Comparison of ENCODE assay signal across 18 cellular contexts in genomic region chr5:52710310-52710971, GRCh38.
DNase-seq lines count a peak whose midpoint lies in the region; ATAC-seq lines count a peak whose summit lies in the region.
"Had no signal": no experiment of that assay in that cellular context is flagged by ENCODE, and none has a peak within 500 bp of the region (broad histone marks: within the 10 kb centered on the region; RNA-seq: fewer than 3 reads in every experiment).

No MANE protein-coding gene starts in this region.

- H3K27me3 Mint-ChIP-seq in activated naive CD8-positive, alpha-beta T cell treated with anti-CD3 and anti-CD28 coated beads, Interleukin-2, amount 50 U/mL, for 24 hours: no peaks in the 10 kb centered on the region

- DNase-seq in NCI-H82 (lab: John Stamatoyannopoulos, UW) (peak; percentile 0), NCI-H82 treated with DMSO at 0.1 percent for 48 hours (lab: John Stamatoyannopoulos, UW; ENCODE audit: unreplicated experiment) (no peak), DMS 273 (lab: John Stamatoyannopoulos, UW; ENCODE audit: unreplicated experiment) (no peak), aorta (no peak)
- DNase-seq in activated naive CD8-positive, alpha-beta T cell treated with anti-CD3 and anti-CD28 coated beads, Interleukin-2, amount 50 U/mL, for 24 hours: no peak
- no peak for DNase-seq in stimulated activated effector memory CD8-positive, alpha-beta T cell treated with anti-CD3 and anti-CD28 coated beads, Interleukin-12 subunit alpha, Interleukin-12 subunit beta, amount 100 ng/mL, for 72 hours (ENCODE audit: low spot score in 2 of 2)
- DNase-seq in activated naive CD4-positive, alpha-beta T cell treated with anti-CD3 and anti-CD28 coated beads, Interleukin-2, amount 50 U/mL, for 72 hours (ENCODE audit: low spot score in 2 of 2): no peak
- DNase-seq: activated effector memory CD4-positive, alpha-beta T cell treated with Interleukin-2 at 50 U/mL for 16 hours; cortex of kidney; foreskin keratinocyte; H9; left cardiac atrium; NCI-H187; posterior cingulate gyrus had no signal

- H3K4me1 Mint-ChIP-seq in activated naive CD8-positive, alpha-beta T cell treated with anti-CD3 and anti-CD28 coated beads, Interleukin-2, amount 50 U/mL, for 24 hours: peaks cover 48% of the 10 kb centered on the region
- H3K4me1 Mint-ChIP-seq in stimulated activated effector memory CD8-positive, alpha-beta T cell treated with anti-CD3 and anti-CD28 coated beads, Interleukin-12 subunit alpha, Interleukin-12 subunit beta, amount 100 ng/mL, for 72 hours: peaks cover 29% of the 10 kb centered on the region

- H3K36me3 Mint-ChIP-seq in activated naive CD8-positive, alpha-beta T cell treated with anti-CD3 and anti-CD28 coated beads, Interleukin-2, amount 50 U/mL, for 24 hours (ENCODE audit: low read depth): no peaks in the 10 kb centered on the region
- no peaks in the 10 kb centered on the region for H3K36me3 Mint-ChIP-seq in stimulated activated effector memory CD8-positive, alpha-beta T cell treated with anti-CD3 and anti-CD28 coated beads, Interleukin-12 subunit alpha, Interleukin-12 subunit beta, amount 100 ng/mL, for 72 hours
- no peaks in the 10 kb centered on the region for H3K36me3 Mint-ChIP-seq in activated naive CD4-positive, alpha-beta T cell treated with anti-CD3 and anti-CD28 coated beads, Interleukin-2, amount 50 U/mL, for 72 hours

- intact Hi-C loops in aorta (cut with DNase I): no loop called here

- H3K27ac Mint-ChIP-seq in activated naive CD8-positive, alpha-beta T cell treated with anti-CD3 and anti-CD28 coated beads, Interleukin-2, amount 50 U/mL, for 24 hours: peak overlapping the region; percentile 57
- H3K27ac Mint-ChIP-seq in stimulated activated effector memory CD8-positive, alpha-beta T cell treated with anti-CD3 and anti-CD28 coated beads, Interleukin-12 subunit alpha, Interleukin-12 subunit beta, amount 100 ng/mL, for 72 hours: peak overlapping the region; percentile 20
- peak overlapping the region in 1 of 2 donors; percentile 20 for H3K27ac Mint-ChIP-seq in activated naive CD4-positive, alpha-beta T cell treated with anti-CD3 and anti-CD28 coated beads, Interleukin-2, amount 50 U/mL, for 72 hours
- H3K27ac Mint-ChIP-seq: H9 had no signal

- no peaks in the 10 kb centered on the region for H3K9me3 ChIP-seq in aorta (ENCODE audit: control insufficient read depth, low read length)
- H3K9me3 ChIP-seq: tibial nerve had no signal

- no peak overlapping the region for H3K4me3 Mint-ChIP-seq in activated naive CD8-positive, alpha-beta T cell treated with anti-CD3 and anti-CD28 coated beads, Interleukin-2, amount 50 U/mL, for 24 hours
- peak overlapping the region; percentile 41 for H3K4me3 Mint-ChIP-seq in stimulated activated effector memory CD8-positive, alpha-beta T cell treated with anti-CD3 and anti-CD28 coated beads, Interleukin-12 subunit alpha, Interleukin-12 subunit beta, amount 100 ng/mL, for 72 hours
- H3K4me3 Mint-ChIP-seq: H9 had no signal

- H3K36me3 ChIP-seq in aorta (ENCODE audit: control insufficient read depth in 1 of 2, insufficient read depth in 2 of 2, low read length in 1 of 2): no peaks in the 10 kb centered on the region
- H3K36me3 ChIP-seq: tibial nerve had no signal

- H3K9me3 Mint-ChIP-seq in activated naive CD8-positive, alpha-beta T cell treated with anti-CD3 and anti-CD28 coated beads, Interleukin-2, amount 50 U/mL, for 24 hours: peaks cover 3% of the 10 kb centered on the region
- H3K9me3 Mint-ChIP-seq in stimulated activated effector memory CD8-positive, alpha-beta T cell treated with anti-CD3 and anti-CD28 coated beads, Interleukin-12 subunit alpha, Interleukin-12 subunit beta, amount 100 ng/mL, for 72 hours: no peaks in the 10 kb centered on the region
- no peaks in the 10 kb centered on the region for H3K9me3 Mint-ChIP-seq in activated naive CD4-positive, alpha-beta T cell treated with anti-CD3 and anti-CD28 coated beads, Interleukin-2, amount 50 U/mL, for 72 hours
- H3K9me3 Mint-ChIP-seq: H9 had no signal

- H3K27me3 ChIP-seq in aorta (ENCODE audit: control insufficient read depth in 1 of 2, insufficient read depth in 2 of 2, low read length in 1 of 2): no peaks in the 10 kb centered on the region
- H3K27me3 ChIP-seq: foreskin keratinocyte, tibial nerve had no signal

- WGBS in aorta, 2 donors: 79 to 82% methylated on average over 2 of the region's 2 CpGs

- H3K4me1 ChIP-seq in aorta (ENCODE audit: control insufficient read depth in 1 of 2, insufficient read depth in 2 of 2, low read length in 2 of 2): peaks cover 1 to 2% of the 10 kb centered on the region in 2 donors

- H3K4me3 ChIP-seq in aorta (ENCODE audit: low read length in 2 of 2): no peak overlapping the region
- H3K4me3 ChIP-seq: tibial nerve had no signal

- no peak overlapping the region for H3K27ac ChIP-seq in aorta (ENCODE audit: low read depth in 1 of 2, low read length in 2 of 2)
- H3K27ac ChIP-seq: 22Rv1, foreskin keratinocyte had no signal

- ATAC-seq in HG03159 (IDR thresholded peaks at IDR 0.05; ENCODE audit: unreplicated experiment): peak; percentile 76
- ATAC-seq in activated naive CD8-positive, alpha-beta T cell treated with anti-CD3 and anti-CD28 coated beads, Interleukin-2, amount 50 U/mL, for 24 hours: no peak
- no peak for ATAC-seq in stimulated activated effector memory CD8-positive, alpha-beta T cell treated with anti-CD3 and anti-CD28 coated beads, Interleukin-12 subunit alpha, Interleukin-12 subunit beta, amount 100 ng/mL, for 72 hours
- ATAC-seq in activated naive CD4-positive, alpha-beta T cell treated with anti-CD3 and anti-CD28 coated beads, Interleukin-2, amount 50 U/mL, for 72 hours: no peak
- ATAC-seq in aorta (ENCODE audit: low FRiP score): no peak
- ATAC-seq: Panc1 had no signal
